1 cellular context compared by ENCODE assay signal in genomic region chr7:27128776-27129728, GRCh38.
TF ChIP-seq lines count a peak whose summit lies in the region.

No MANE protein-coding gene starts in this region.

TF ChIP-seq in endothelial cell of umbilical vein, 7 proteins besides CTCF, POLR2A, EP300 and RAD21:
- TF ChIP-seq FOS (IDR thresholded peaks at IDR 0.05; ENCODE audit: borderline replicate concordance, insufficient read depth, low read length) = no peak
- TF ChIP-seq EZH2 (IDR thresholded peaks at IDR 0.05; ENCODE audit: borderline replicate concordance, low read depth, low read length, severe bottlenecking) = no peak
- TF ChIP-seq GATA2 (IDR thresholded peaks at IDR 0.05; ENCODE audit: insufficient read depth, insufficient read length, low read depth, low read length) = no peak
- no peak for TF ChIP-seq JUN (IDR thresholded peaks at IDR 0.05; ENCODE audit: borderline replicate concordance, insufficient read depth, insufficient read length, low read depth)
- TF ChIP-seq MYC (IDR thresholded peaks at IDR 0.05; ENCODE audit: low read depth, low read length) = no peak
- no peak for TF ChIP-seq MAX (IDR thresholded peaks at IDR 0.05; ENCODE audit: insufficient read depth, insufficient read length)
- TF ChIP-seq POLR2AphosphoS5 (IDR thresholded peaks at IDR 0.05; ENCODE audit: insufficient read depth, low read depth, low read length) = no peak
